Comparison of ENCODE assay signal across 14 cellular contexts in the genomic region with DNA sequence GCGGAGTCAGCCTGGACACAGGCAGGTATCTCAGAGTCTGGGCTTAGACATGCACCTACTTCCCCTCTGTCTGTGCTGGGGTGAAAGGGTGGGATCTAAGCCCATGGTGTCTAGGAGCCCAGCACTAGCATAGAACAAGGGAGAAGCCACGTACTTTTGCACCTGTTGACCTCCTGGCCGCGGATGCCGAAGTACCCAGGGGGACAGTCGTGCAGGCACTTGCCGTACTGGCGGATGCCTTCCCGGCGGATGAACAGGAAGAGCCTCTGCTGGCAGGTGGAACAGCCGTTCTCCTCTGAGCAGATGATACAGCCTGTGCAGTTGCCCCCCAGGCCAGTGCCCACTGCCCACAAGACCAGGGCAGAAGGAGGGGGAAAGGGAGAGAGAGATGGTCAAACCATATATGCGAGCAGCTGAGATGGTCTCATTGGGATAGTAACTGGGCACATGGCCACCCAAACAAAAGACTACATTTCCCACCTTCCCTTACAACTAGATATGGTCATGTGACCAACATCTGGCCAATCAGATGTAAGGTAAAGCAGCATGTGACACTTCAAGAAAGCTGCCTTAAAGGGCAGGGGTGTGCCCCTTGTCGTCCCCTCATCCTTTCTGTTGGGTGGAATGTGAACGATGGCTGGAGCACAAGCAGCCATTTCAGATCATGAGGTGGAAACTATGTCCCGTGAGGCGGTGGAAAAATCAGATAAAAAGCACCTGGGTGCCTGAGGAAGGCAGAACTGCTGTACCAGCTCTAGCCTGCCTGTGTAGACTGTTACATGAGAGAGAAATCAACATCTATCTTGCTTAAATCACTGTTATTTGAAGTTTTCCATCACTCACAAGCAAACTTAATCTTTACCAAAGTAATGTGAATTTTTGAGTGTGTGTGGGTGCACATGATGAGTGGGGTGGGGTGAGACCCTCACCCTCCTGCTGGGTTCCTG. TPM values are rescaled to one million over a fixed set of nuclear protein-coding genes. Genes with fewer than 3 reads are reported as not detected.
DNase-seq lines count a peak whose midpoint lies in the region; ATAC-seq, FAIRE-seq and TF ChIP-seq lines count a peak whose summit lies in the region.
"Had no signal": no experiment of that assay in that cellular context is flagged by ENCODE, and none has a peak within 500 bp of the region (broad histone marks: within the 10 kb centered on the region; RNA-seq: fewer than 3 reads in every experiment).

No MANE protein-coding gene starts in this region.

- H3K27me3 Mint-ChIP-seq in MCF 10A (ENCODE audit: insufficient read depth, unreplicated experiment) = peaks cover 51% of the 10 kb centered on the region

- no peak for TF ChIP-seq CTCF in MCF 10A (IDR thresholded peaks at IDR 0.05; ENCODE audit: unreplicated experiment)
- TF ChIP-seq CTCF in breast epithelium (IDR thresholded peaks at IDR 0.05) = no peak
- TF ChIP-seq CTCF in choroid plexus epithelial cell (conservative IDR thresholded peaks at IDR 0.05; ENCODE audit: low read depth, low read length) = no peak

- CTCF ChIA-PET in MCF 10A (lab: Yijun Ruan, JAX) = interaction anchor here (0.7 to 5.9 kb wide), 4 partner anchors 12 to 245 kb away, joined by 4 to 48 read pairs (median 16); no protein-coding TSS in a partner anchor

- POLR2A ChIA-PET in MCF 10A (lab: Yijun Ruan, JAX) = interaction anchor here (0.6 to 0.7 kb wide), 2 partner anchors 30 to 154 kb away, joined by 3 read pairs; no protein-coding TSS in a partner anchor

- peak; percentile 43 for DNase-seq in MCF 10A (ENCODE audit: unreplicated experiment)
- DNase-seq in breast epithelium (ENCODE audit: low spot score in 2 of 2) = no peak
- DNase-seq in NCI-H2171 treated with DMSO at 0.1 percent for 48 hours (lab: John Stamatoyannopoulos, UW) = peak; percentile 51
- peak; percentile 56 for DNase-seq in choroid plexus epithelial cell (ENCODE audit: low read depth)
- DNase-seq in urothelium cell line (ENCODE audit: low spot score) = peak; percentile 43
- no peak for DNase-seq in substantia nigra (lab: John Stamatoyannopoulos, UW)
- DNase-seq: CD8-positive, alpha-beta T cell; NCI-H446 treated with DMSO at 0.1 percent for 48 hours; stimulated activated CD8-positive, alpha-beta memory T cell treated with anti-CD3 and anti-CD28 coated beads, Interleukin-4, amount 100 ng/mL, for 48 hours had no signal

- no peak overlapping the region for H3K4me3 ChIP-seq in breast epithelium
- no peak overlapping the region for H3K4me3 ChIP-seq in choroid plexus epithelial cell (ENCODE audit: low read depth, low read length)
- H3K4me3 ChIP-seq: cardiac muscle cell, prostate gland had no signal

- FAIRE-seq in urothelium cell line (lab: Jason Lieb, UNC) = no peak
- FAIRE-seq: islet of Langerhans had no signal

- no peak for ATAC-seq in HG03342 (IDR thresholded peaks at IDR 0.05; ENCODE audit: unreplicated experiment)
- no peak for ATAC-seq in GM18519 (IDR thresholded peaks at IDR 0.05; ENCODE audit: low FRiP score, unreplicated experiment)
- ATAC-seq: CD8-positive, alpha-beta T cell had no signal

- H3K4me1 Mint-ChIP-seq in MCF 10A (ENCODE audit: insufficient read depth, unreplicated experiment) = no peaks in the 10 kb centered on the region

- H3K9me3 Mint-ChIP-seq in MCF 10A (ENCODE audit: unreplicated experiment) = no peaks in the 10 kb centered on the region
- H3K9me3 Mint-ChIP-seq: CD8-positive, alpha-beta T cell had no signal

- H3K27me3 ChIP-seq in breast epithelium = peaks cover 0 to 10% of the 10 kb centered on the region in 2 donors
- H3K27me3 ChIP-seq: cardiac muscle cell had no signal

- peaks cover 7% of the 10 kb centered on the region for H3K36me3 Mint-ChIP-seq in MCF 10A (ENCODE audit: insufficient read depth, unreplicated experiment)
- H3K36me3 Mint-ChIP-seq: CD8-positive, alpha-beta T cell had no signal

- no TSS peak for BruUV-seq in MCF 10A (replicated peaks; lab: Mats Ljungman, UMichigan)

- no peak overlapping the region for H3K4me3 Mint-ChIP-seq in MCF 10A (ENCODE audit: unreplicated experiment)
- H3K4me3 Mint-ChIP-seq: CD8-positive, alpha-beta T cell had no signal

- no peaks in the 10 kb centered on the region for H3K36me3 ChIP-seq in breast epithelium
- H3K36me3 ChIP-seq: cardiac muscle cell, prostate gland had no signal

- no peak overlapping the region for H3K27ac Mint-ChIP-seq in MCF 10A (ENCODE audit: low read depth, unreplicated experiment)
- H3K27ac Mint-ChIP-seq: CD8-positive, alpha-beta T cell had no signal

- intact Hi-C loops in MCF 10A (cut with micrococcal nuclease) (no loop called here), breast epithelium (cut with DNase I; ENCODE audit: low total_unique reads) (no loop called here)

- H3K4me1 ChIP-seq in breast epithelium = no peaks in the 10 kb centered on the region
- H3K4me1 ChIP-seq: prostate gland had no signal

- no peak for TF ChIP-seq POLR2A in breast epithelium (IDR thresholded peaks at IDR 0.05)

- H3K27ac ChIP-seq in breast epithelium = no peak overlapping the region
- no peak overlapping the region for H3K27ac ChIP-seq in substantia nigra (ENCODE audit: low read depth, low read length, poor library complexity, severe bottlenecking)
- H3K27ac ChIP-seq: cardiac muscle cell, prostate gland had no signal

- H3K9me3 ChIP-seq in breast epithelium = no peaks in the 10 kb centered on the region
- H3K9me3 ChIP-seq: prostate gland had no signal

RNA-seq across cellular contexts. Expression of a gene that starts 34.0 kb away (rescaled TPM):
- total RNA-seq in MCF 10A (2022) = not detected in 2 replicates
- not detected for total RNA-seq in breast epithelium

RNA-seq across cellular contexts. Expression of a gene that starts 51.9 kb away (rescaled TPM):
- total RNA-seq in MCF 10A (2022) (not detected in 2 replicates), breast epithelium (10 to 100 TPM in 1 of 3 donors, 1 to 10 TPM in 1, under 1 TPM in 1; 0.66 to 18.4 (median 1.0) TPM)
- total RNA-seq: CD8-positive, alpha-beta T cell had no signal

Comparison
In these comparisons a context has a peak if more than half of its experiments do, and no peak if none do; other contexts are left out.
1. DNase-seq: peak in MCF 10A (single experiment), NCI-H2171 treated with DMSO at 0.1 percent for 48 hours (single experiment), choroid plexus epithelial cell (single experiment) and urothelium cell line (single experiment); none in breast epithelium (0 of 2) and substantia nigra (0 of 49).